Comparison of ENCODE assay signal across 18 cellular contexts in the genomic region with DNA sequence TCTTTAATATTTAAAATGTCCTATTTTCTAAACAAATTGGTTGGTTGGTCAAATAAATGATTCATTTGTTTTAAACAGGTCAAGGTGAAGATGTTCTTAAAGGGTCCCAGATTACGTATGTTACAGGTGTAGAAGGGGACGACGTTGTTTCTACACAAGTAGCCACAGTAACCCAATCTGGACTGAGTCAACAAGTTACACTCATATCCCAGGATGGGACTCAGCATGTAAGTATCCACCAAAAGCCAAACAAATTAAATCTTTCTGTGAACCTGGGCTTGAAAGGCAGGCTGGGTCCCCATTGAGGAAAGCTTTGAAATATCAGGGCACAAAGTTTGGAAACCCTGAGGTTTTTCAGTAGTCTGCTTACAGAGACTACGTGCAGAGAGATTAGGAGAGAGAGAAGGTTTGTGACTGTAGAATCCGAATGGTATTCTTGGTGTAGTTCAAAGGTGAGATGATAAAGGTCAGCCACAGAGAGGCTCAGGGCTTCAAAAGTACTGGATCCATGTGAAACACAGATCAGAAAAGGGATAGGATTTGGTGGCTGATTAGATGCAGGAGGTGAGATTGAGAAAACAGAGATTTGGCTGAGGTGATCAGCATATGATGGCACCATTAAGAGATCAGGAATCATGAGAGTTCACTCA.
"Had no signal": no experiment of that assay in that cellular context is flagged by ENCODE, and none has a peak within 500 bp of the region (broad histone marks: within the 10 kb centered on the region; RNA-seq: fewer than 3 reads in every experiment).

No MANE protein-coding gene starts in this region.

- DNase-seq: activated CD4-positive, alpha-beta T cell treated with anti-CD3 and anti-CD28 coated beads, Interleukin-2, amount 10 ng/mL, durations not matched to agents 7 days and 5 days; activated CD8-positive, alpha-beta T cell treated with anti-CD3 and anti-CD28 coated beads, Interleukin-2, amount 10 ng/mL, durations not matched to agents 7 days and 5 days; activated gamma-delta T cell; activated naive CD4-positive, alpha-beta T cell treated with anti-CD3 and anti-CD28 coated beads, Interleukin-2, amount 50 U/mL, for 16 hours; activated naive CD8-positive, alpha-beta T cell treated with anti-CD3 and anti-CD28 coated beads, Interleukin-2, amount 50 U/mL, for 24 hours; body of pancreas; heart right ventricle; kidney; left ventricle myocardium inferior; pancreas; right cardiac atrium; stimulated activated CD4-positive, alpha-beta T cell treated with anti-CD3 and anti-CD28 coated beads, Interleukin-4, amount 100 ng/mL, for 24 hours; stimulated activated naive CD8-positive, alpha-beta T cell treated with anti-CD3 and anti-CD28 coated beads, Interleukin-15, Interleukin-2, amounts not matched to agents 100 U/mL and 50 U/mL, for 24 hours had no signal

- H3K4me3 ChIP-seq: body of pancreas, heart right ventricle, left ventricle myocardium inferior, pancreas had no signal

- H3K4me1 ChIP-seq: left ventricle myocardium inferior had no signal

- H3K27me3 Mint-ChIP-seq: activated CD4-positive, alpha-beta T cell treated with anti-CD3 and anti-CD28 coated beads, Interleukin-2, amount 10 ng/mL, durations not matched to agents 7 days and 5 days; activated naive CD8-positive, alpha-beta T cell treated with anti-CD3 and anti-CD28 coated beads, Interleukin-2, amount 50 U/mL, for 24 hours had no signal

- H3K9me3 ChIP-seq: body of pancreas, heart right ventricle, left ventricle myocardium inferior, neutrophil, pancreas had no signal

- H3K27me3 ChIP-seq: body of pancreas, heart right ventricle, neutrophil, pancreas had no signal

- H3K9me3 Mint-ChIP-seq: activated CD4-positive, alpha-beta T cell treated with anti-CD3 and anti-CD28 coated beads, Interleukin-2, amount 10 ng/mL, durations not matched to agents 7 days and 5 days; activated naive CD8-positive, alpha-beta T cell treated with anti-CD3 and anti-CD28 coated beads, Interleukin-2, amount 50 U/mL, for 24 hours; activated T-helper 1 cell treated with anti-CD3 and anti-CD28 coated beads, Interleukin-12 subunit alpha, Interleukin-12 subunit beta, Interleukin-2, Interleukin-4 antibody, amounts not matched to agents 30 ng/mL and 10 ng/mL and 1 ng/mL, durations not matched to agents 14 hours and 24 hours and 36 hours; nephron had no signal

- H3K4me3 Mint-ChIP-seq: activated CD4-positive, alpha-beta T cell treated with anti-CD3 and anti-CD28 coated beads, Interleukin-2, amount 10 ng/mL, durations not matched to agents 7 days and 5 days; activated CD8-positive, alpha-beta T cell treated with anti-CD3 and anti-CD28 coated beads, Interleukin-2, amount 10 ng/mL, durations not matched to agents 7 days and 5 days; activated naive CD8-positive, alpha-beta T cell treated with anti-CD3 and anti-CD28 coated beads, Interleukin-2, amount 50 U/mL, for 24 hours; activated T-helper 1 cell treated with anti-CD3 and anti-CD28 coated beads, Interleukin-12 subunit alpha, Interleukin-12 subunit beta, Interleukin-2, Interleukin-4 antibody, amounts not matched to agents 30 ng/mL and 10 ng/mL and 1 ng/mL, durations not matched to agents 14 hours and 24 hours and 36 hours; nephron had no signal

- H3K27ac Mint-ChIP-seq: activated CD4-positive, alpha-beta T cell treated with anti-CD3 and anti-CD28 coated beads, Interleukin-2, amount 10 ng/mL, durations not matched to agents 7 days and 5 days; activated CD8-positive, alpha-beta T cell treated with anti-CD3 and anti-CD28 coated beads, Interleukin-2, amount 10 ng/mL, durations not matched to agents 7 days and 5 days; activated naive CD8-positive, alpha-beta T cell treated with anti-CD3 and anti-CD28 coated beads, Interleukin-2, amount 50 U/mL, for 24 hours; activated T-helper 1 cell treated with anti-CD3 and anti-CD28 coated beads, Interleukin-12 subunit alpha, Interleukin-12 subunit beta, Interleukin-2, Interleukin-4 antibody, amounts not matched to agents 30 ng/mL and 10 ng/mL and 1 ng/mL, durations not matched to agents 14 hours and 24 hours and 36 hours had no signal

- H3K4me1 Mint-ChIP-seq: nephron had no signal

- H3K27ac ChIP-seq: body of pancreas, epithelial cell of prostate, heart right ventricle, left ventricle myocardium inferior, neutrophil, pancreas had no signal

- ATAC-seq: activated CD4-positive, CD25-positive, alpha-beta regulatory T cell treated with anti-CD3 and anti-CD28 coated beads, Interleukin-2, amount 50 U/mL, for 24 hours; activated CD8-positive, alpha-beta T cell treated with anti-CD3 and anti-CD28 coated beads, Interleukin-2, amount 10 ng/mL, durations not matched to agents 7 days and 5 days; activated naive CD8-positive, alpha-beta T cell treated with anti-CD3 and anti-CD28 coated beads, Interleukin-2, amount 50 U/mL, for 24 hours; body of pancreas; heart right ventricle; pancreas; right cardiac atrium; stimulated activated naive CD8-positive, alpha-beta T cell treated with anti-CD3 and anti-CD28 coated beads, Interleukin-15, Interleukin-2, amounts not matched to agents 100 U/mL and 50 U/mL, for 24 hours had no signal
